In genomic region chr2:151247432-151247831, GRCh38 we compare ENCODE assay signal across 10 cellular contexts.
"Had no signal": no experiment of that assay in that cellular context is flagged by ENCODE, and none has a peak within 500 bp of the region (broad histone marks: within the 10 kb centered on the region; RNA-seq: fewer than 3 reads in every experiment).

No MANE protein-coding gene starts in this region.

- DNase-seq: H9, HCEC 1CT, IMR-90, Karpas-422, KBM-7 had no signal

- H3K27ac ChIP-seq: KMS-11 had no signal

- FAIRE-seq: H1, H54, HTR-8/SVneo had no signal

- H2AFZ ChIP-seq: GM23338 had no signal

- ATAC-seq: GM23338 had no signal

- H3K4me2 ChIP-seq: GM23338, KMS-11 had no signal

- H3K9ac ChIP-seq: KMS-11 had no signal

- H3K4me3 ChIP-seq: GM23338 had no signal
